17 cellular contexts compared by ENCODE assay signal in genomic region chr22:32686354-32686753, GRCh38.
DNase-seq lines count a peak whose midpoint lies in the region; ATAC-seq and TF ChIP-seq lines count a peak whose summit lies in the region.
"Had no signal": no experiment of that assay in that cellular context is flagged by ENCODE, and none has a peak within 500 bp of the region (broad histone marks: within the 10 kb centered on the region; RNA-seq: fewer than 3 reads in every experiment).

No MANE protein-coding gene starts in this region.

- ATAC-seq in heart right ventricle (no peak), HG03159 (IDR thresholded peaks at IDR 0.05; ENCODE audit: unreplicated experiment) (no peak)
- ATAC-seq: CD8-positive, alpha-beta T cell had no signal

- H3K4me1 ChIP-seq in cardiac muscle cell (ENCODE audit: low read depth) (no peaks in the 10 kb centered on the region), heart right ventricle (no peaks in the 10 kb centered on the region)
- no peaks in the 10 kb centered on the region for H3K4me1 ChIP-seq in CD4-positive, alpha-beta memory T cell (ENCODE audit: insufficient read depth, low read length)
- H3K4me1 ChIP-seq: BLaER1 had no signal

- peaks cover 0 to 5% (median 0%) of the 10 kb centered on the region in 8 donors for H3K9me3 Mint-ChIP-seq in CD4-positive, alpha-beta memory T cell
- H3K9me3 Mint-ChIP-seq: CD8-positive, alpha-beta T cell had no signal

- no peak overlapping the region for H3K4me3 Mint-ChIP-seq in CD4-positive, alpha-beta memory T cell
- H3K4me3 Mint-ChIP-seq: CD14-positive monocyte; CD8-positive, alpha-beta T cell; H9 had no signal

- peaks cover 25 to 27% of the 10 kb centered on the region in 2 donors for H3K27me3 Mint-ChIP-seq in CD4-positive, alpha-beta memory T cell

- CTCF ChIA-PET in CD4-positive, alpha-beta memory T cell (lab: Charles Lee; ENCODE audit: partially characterized antibody): no interaction called here

- 88 to 89% methylated on average over 6 of the region's 6 CpGs for WGBS in heart right ventricle, 2 donors

- DNase-seq in cardiac muscle cell (ENCODE audit: low read depth in 1 of 2, low spot score in 1 of 2) (peak; percentile 27 to 31), heart right ventricle (no peak), astrocyte of the hippocampus (ENCODE audit: low read depth, low spot score) (peak; percentile 25), fibroblast of villous mesenchyme (ENCODE audit: low read depth) (peak; percentile 33), NCI-H345 (lab: John Stamatoyannopoulos, UW) (no peak), cerebellar cortex (ENCODE audit: low spot score) (no peak)
- DNase-seq in CD4-positive, alpha-beta memory T cell: no peak
- DNase-seq: 8988T; CD8-positive, alpha-beta T cell; COR-L47; DMS 273 treated with DMSO at 0.1 percent for 48 hours; DMS53; DND-41; H9 had no signal

- no peak overlapping the region for H3K27ac ChIP-seq in cardiac muscle cell
- no peak overlapping the region for H3K27ac ChIP-seq in heart right ventricle
- H3K27ac ChIP-seq in CD4-positive, alpha-beta memory T cell (ENCODE audit: low read depth, low read length): no peak overlapping the region
- H3K27ac ChIP-seq: BLaER1 had no signal

- H3K27me3 ChIP-seq in cardiac muscle cell (no peaks in the 10 kb centered on the region), heart right ventricle (peaks cover 0 to 6% (median 0%) of the 10 kb centered on the region in 7 donors)
- no peaks in the 10 kb centered on the region for H3K27me3 ChIP-seq in CD4-positive, alpha-beta memory T cell (ENCODE audit: insufficient read depth, low read length)
- H3K27me3 ChIP-seq: BLaER1 had no signal

- H3K4me3 ChIP-seq in cardiac muscle cell (no peak overlapping the region), heart right ventricle (no peak overlapping the region), fibroblast of villous mesenchyme (ENCODE audit: low read depth, low read length) (no peak overlapping the region)
- no peak overlapping the region for H3K4me3 ChIP-seq in CD4-positive, alpha-beta memory T cell (ENCODE audit: low read length in 2 of 2)
- H3K4me3 ChIP-seq: BLaER1 had no signal

- H3K9me3 ChIP-seq in cardiac muscle cell (ENCODE audit: low read depth) (no peaks in the 10 kb centered on the region), heart right ventricle (peaks cover 0 to 3% (median 0%) of the 10 kb centered on the region in 11 donors)
- no peaks in the 10 kb centered on the region for H3K9me3 ChIP-seq in CD4-positive, alpha-beta memory T cell (ENCODE audit: control insufficient read depth in 1 of 2, low read length in 2 of 2)
- H3K9me3 ChIP-seq: BLaER1 had no signal

- POLR2A ChIA-PET in CD4-positive, alpha-beta memory T cell (lab: Charles Lee; ENCODE audit: partially characterized antibody): no interaction called here

- intact Hi-C loops in heart right ventricle (cut with DNase I): no loop called here
- intact Hi-C loops in CD4-positive, alpha-beta memory T cell (cut with micrococcal nuclease): no loop called here

- H3K36me3 ChIP-seq in cardiac muscle cell (no peaks in the 10 kb centered on the region), heart right ventricle (no peaks in the 10 kb centered on the region)
- no peaks in the 10 kb centered on the region for H3K36me3 ChIP-seq in CD4-positive, alpha-beta memory T cell (ENCODE audit: insufficient read depth, low read length)
- H3K36me3 ChIP-seq: BLaER1 had no signal

- H3K4me1 Mint-ChIP-seq in CD4-positive, alpha-beta memory T cell: no peaks in the 10 kb centered on the region
- H3K4me1 Mint-ChIP-seq: CD14-positive monocyte, H9 had no signal

- no peak overlapping the region for H3K27ac Mint-ChIP-seq in CD4-positive, alpha-beta memory T cell
- H3K27ac Mint-ChIP-seq: CD8-positive, alpha-beta T cell; H9 had no signal

- TF ChIP-seq CTCF in cardiac muscle cell (IDR thresholded peaks at IDR 0.05; ENCODE audit: low read depth, low read length) (no peak), heart right ventricle (IDR thresholded peaks at IDR 0.05) (no peak), fibroblast of villous mesenchyme (IDR thresholded peaks at IDR 0.05; ENCODE audit: insufficient read depth, low read depth, low read length) (no peak)

- no peaks in the 10 kb centered on the region for H3K36me3 Mint-ChIP-seq in CD4-positive, alpha-beta memory T cell
- H3K36me3 Mint-ChIP-seq: CD14-positive monocyte; CD8-positive, alpha-beta T cell had no signal

Comparison
In these comparisons a context has a peak if more than half of its experiments do, and no peak if none do; other contexts are left out.
1. DNase-seq: peak in cardiac muscle cell (2 of 2), astrocyte of the hippocampus (single experiment) and fibroblast of villous mesenchyme (single experiment); none in heart right ventricle (0 of 2), NCI-H345 (single experiment), cerebellar cortex (single experiment) and CD4-positive, alpha-beta memory T cell (0 of 5).